In the genomic region with DNA sequence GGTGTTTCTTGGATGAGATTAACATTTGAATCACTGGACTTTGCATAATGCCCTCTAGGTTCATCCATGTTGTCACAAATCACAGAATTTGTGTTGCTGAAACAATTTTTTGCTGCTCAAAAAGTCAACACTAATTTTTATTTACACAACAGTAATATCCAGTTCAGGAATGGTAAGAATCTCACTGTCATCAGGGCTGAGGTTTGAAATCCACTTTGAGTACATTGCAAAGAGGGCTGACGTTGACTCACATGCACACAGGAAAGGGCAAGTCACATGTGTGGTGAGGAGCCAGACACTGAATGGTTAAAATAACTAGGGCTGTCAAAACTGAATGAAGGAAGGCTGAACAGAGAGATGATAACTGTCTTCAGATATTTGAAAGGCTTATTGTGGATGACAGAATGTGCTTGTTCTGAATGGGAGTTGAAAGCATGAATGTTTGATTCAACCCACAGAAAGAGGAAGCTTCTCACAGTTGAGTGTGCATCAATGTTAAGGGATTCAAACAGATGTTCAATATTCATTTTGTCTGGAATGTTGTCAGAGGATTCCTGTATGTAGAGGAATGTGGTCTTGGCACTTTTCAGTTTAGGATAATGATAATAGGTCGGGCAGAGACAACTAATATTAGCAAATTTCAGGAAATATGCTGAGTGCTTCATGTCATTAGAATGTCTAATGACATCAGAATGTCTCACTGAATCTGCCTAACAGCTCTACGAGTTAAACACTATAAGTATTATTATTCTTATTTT, we compare ENCODE assay signal across 1 cellular context.
TF ChIP-seq lines count a peak whose summit lies in the region.

No MANE protein-coding gene starts in this region.

TF ChIP-seq in GM23338, 12 proteins besides CTCF, POLR2A, EP300 and RAD21 (continued from another document):
- TF ChIP-seq REST (IDR thresholded peaks at IDR 0.05; ENCODE audit: unreplicated experiment) (no peak), STAT1 (IDR thresholded peaks at IDR 0.05; ENCODE audit: unreplicated experiment) (no peak)
- TF ChIP-seq, protein P1, sequence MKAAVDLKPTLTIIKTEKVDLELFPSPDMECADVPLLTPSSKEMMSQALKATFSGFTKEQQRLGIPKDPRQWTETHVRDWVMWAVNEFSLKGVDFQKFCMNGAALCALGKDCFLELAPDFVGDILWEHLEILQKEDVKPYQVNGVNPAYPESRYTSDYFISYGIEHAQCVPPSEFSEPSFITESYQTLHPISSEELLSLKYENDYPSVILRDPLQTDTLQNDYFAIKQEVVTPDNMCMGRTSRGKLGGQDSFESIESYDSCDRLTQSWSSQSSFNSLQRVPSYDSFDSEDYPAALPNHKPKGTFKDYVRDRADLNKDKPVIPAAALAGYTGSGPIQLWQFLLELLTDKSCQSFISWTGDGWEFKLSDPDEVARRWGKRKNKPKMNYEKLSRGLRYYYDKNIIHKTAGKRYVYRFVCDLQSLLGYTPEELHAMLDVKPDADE (IDR thresholded peaks at IDR 0.05): no peak
